In the genomic region with DNA sequence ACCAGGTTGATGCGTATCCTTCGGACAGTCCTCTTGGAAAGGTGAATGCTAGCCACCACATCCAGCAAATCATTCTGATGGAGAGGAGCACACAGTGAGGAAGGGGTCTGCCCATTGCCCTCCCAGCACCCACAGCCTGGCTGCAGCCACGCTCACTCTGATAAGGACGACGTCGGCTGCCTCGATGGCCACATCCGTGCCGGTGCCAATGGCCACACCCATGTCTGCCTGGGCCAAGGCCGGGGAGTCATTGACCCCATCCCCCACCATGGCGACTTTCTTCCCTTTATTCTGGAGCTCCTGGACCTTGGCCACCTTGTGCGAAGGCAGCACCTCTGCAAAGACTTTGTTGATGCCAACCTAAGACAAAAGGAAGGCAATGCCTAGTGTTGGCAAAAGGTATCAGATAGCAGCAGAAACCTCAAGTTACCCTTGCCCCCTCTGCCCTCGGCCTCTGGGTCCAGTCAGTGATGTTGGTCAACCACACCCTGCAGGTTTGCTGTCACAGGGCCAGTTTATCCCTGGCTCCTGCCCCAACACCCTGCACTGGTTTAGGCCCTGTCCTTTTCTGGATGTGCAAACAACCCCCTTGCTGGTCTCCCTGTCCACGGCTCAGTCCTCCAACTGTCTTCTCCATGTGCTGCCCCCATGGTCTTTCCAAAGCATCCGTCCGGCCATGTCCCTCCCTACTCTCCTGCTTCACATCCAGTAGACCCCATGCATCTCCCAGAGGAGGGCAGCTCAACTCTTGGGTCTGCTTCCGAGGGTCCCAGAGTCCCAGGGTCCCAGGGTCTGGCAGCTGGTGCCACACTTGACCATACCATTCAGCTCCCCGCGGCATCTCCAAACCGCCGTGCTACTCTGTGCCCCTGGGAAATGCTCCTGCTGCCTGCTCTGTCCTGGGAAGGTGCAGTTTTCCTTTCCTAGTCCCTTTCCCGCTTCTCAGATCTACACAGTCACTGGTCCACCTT, we compare ENCODE assay signal across 20 cellular contexts.
DNase-seq lines count a peak whose midpoint lies in the region; ATAC-seq, FAIRE-seq and TF ChIP-seq lines count a peak whose summit lies in the region.
"Had no signal": no experiment of that assay in that cellular context is flagged by ENCODE, and none has a peak within 500 bp of the region (broad histone marks: within the 10 kb centered on the region; RNA-seq: fewer than 3 reads in every experiment).

No MANE protein-coding gene starts in this region.

- BruUV-seq in HepG2 (replicated peaks; lab: Mats Ljungman, UMichigan): no TSS peak

- FAIRE-seq in HepG2 (lab: Jason Lieb, UNC): no peak
- FAIRE-seq: G401.6, GM12891, GM19239, HTR-8/SVneo had no signal

- H3K4me3 Mint-ChIP-seq in endodermal cell: no peak overlapping the region
- H3K4me3 Mint-ChIP-seq: B cell; CD8-positive, alpha-beta memory T cell; H9; IgD-negative memory B cell had no signal

- no peak for TF ChIP-seq RAD21 in liver (IDR thresholded peaks at IDR 0.05)
- no peak for TF ChIP-seq RAD21 in HepG2 (CRISPR knock-in tag; IDR thresholded peaks at IDR 0.05)

- no peak overlapping the region for H3K4me3 ChIP-seq in liver (ENCODE audit: low read depth in 1 of 3, low read length in 3 of 3)
- H3K4me3 ChIP-seq in HepG2 (replicated peaks in 1 of 3; ENCODE audit: insufficient read depth in 1 of 3, low read depth in 2 of 3, low read length in 3 of 3): no peak overlapping the region
- no peak overlapping the region for H3K4me3 ChIP-seq in endodermal cell (ENCODE audit: low read length)
- H3K4me3 ChIP-seq in right lobe of liver: no peak overlapping the region
- H3K4me3 ChIP-seq: BLaER1 treated with 17β-estradiol and CSF1 and Interleukin-3, amounts not matched to agents 10 nM and 100 nM had no signal

- H2AFZ ChIP-seq in HepG2 (ENCODE audit: low read length): no peak overlapping the region

- 73% methylated on average over 22 of the region's 22 CpGs for WGBS in liver
- WGBS in HepG2 (ENCODE audit: low lambda C conversion rate): 96% methylated on average over 19 of the region's 22 CpGs
- WGBS in endodermal cell (ENCODE audit: insufficient coverage in 1 of 2, insufficient read length in 1 of 2), 2 experiments: 93 to 97% methylated on average over 12 to 22 of the region's 22 CpGs
- 71% methylated on average over 8 of the region's 22 CpGs for WGBS in right lobe of liver (ENCODE audit: insufficient coverage, low coverage, low lambda C conversion rate, missing lambda C conversion rate)

- DNase-seq in HepG2 (ENCODE audit: low spot score) (no peak), endodermal cell (peak; percentile 22), right lobe of liver (peak in 2 of 3 donors; percentile 31 to 72), amniotic stem cell (lab: John Stamatoyannopoulos, UW) (no peak), DMS53 (lab: John Stamatoyannopoulos, UW) (no peak), NCI-H226 (no peak)
- DNase-seq: CD8-positive, alpha-beta memory T cell; COR-L47; DMS 273 treated with DMSO at 0.1 percent for 48 hours; GOT3; H9; KBM-7 had no signal

- POLR2A ChIA-PET in HepG2 (lab: Yijun Ruan, JAX): no interaction called here

- CTCF ChIA-PET in HepG2 (lab: Yijun Ruan, JAX; ENCODE audit: low intra/inter-chr PET ratio, low total read pairs): interaction anchor here (0.6 to 2.7 kb wide), 2 partner anchors 95 to 190 kb away, joined by 3 to 21 read pairs; a partner anchor contains a TSS

- H3K9me3 Mint-ChIP-seq in endodermal cell: no peaks in the 10 kb centered on the region
- H3K9me3 Mint-ChIP-seq: CD8-positive, alpha-beta memory T cell; H9; IgD-negative memory B cell had no signal

- ATAC-seq in HepG2 (no peak), right lobe of liver (peak; percentile 69 to 83 (median 75))

- in situ Hi-C loops in HepG2 (cut with HindIII; ENCODE audit: extremely low pct_ligation_motif_present, low pct_unique_long_range_greater_than_20kb): no loop called here

- no peak for TF ChIP-seq POLR2A in HepG2 (IDR thresholded peaks at IDR 0.05; ENCODE audit: insufficient read depth in 1 of 2, low read depth in 2 of 2, low read length in 2 of 2)
- no peak for TF ChIP-seq POLR2A in right lobe of liver (IDR thresholded peaks at IDR 0.05)

- no peaks in the 10 kb centered on the region for H3K27me3 Mint-ChIP-seq in endodermal cell (ENCODE audit: insufficient read depth)

- H3K27me3 ChIP-seq in liver (ENCODE audit: control insufficient read depth in 4 of 4, insufficient read depth in 4 of 4, low read length in 3 of 4) (no peaks in the 10 kb centered on the region), HepG2 (ENCODE audit: control insufficient read depth in 1 of 2, insufficient read depth in 2 of 2, low read length in 2 of 2) (no peaks in the 10 kb centered on the region), endodermal cell (ENCODE audit: control insufficient read depth, insufficient read depth, low read length, poor library complexity, severe bottlenecking) (no peaks in the 10 kb centered on the region), right lobe of liver (no peaks in the 10 kb centered on the region)
- H3K27me3 ChIP-seq: BLaER1 treated with 17β-estradiol and CSF1 and Interleukin-3, amounts not matched to agents 10 nM and 100 nM had no signal

- H3K9ac ChIP-seq in liver (ENCODE audit: low read depth in 1 of 2, low read length in 2 of 2) (no peak overlapping the region), HepG2 (ENCODE audit: insufficient read depth, low read depth, low read length) (no peak overlapping the region), endodermal cell (ENCODE audit: extremely low read depth, low read length, poor library complexity, severe bottlenecking) (no peak overlapping the region)
- H3K9ac ChIP-seq: BLaER1 treated with 17β-estradiol and CSF1 and Interleukin-3, amounts not matched to agents 10 nM and 100 nM had no signal

- H3K27ac ChIP-seq in liver (ENCODE audit: low read depth in 1 of 2, low read length in 2 of 2): no peak overlapping the region
- H3K27ac ChIP-seq in HepG2 (ENCODE audit: extremely low read length, insufficient read depth, low read length): no peak overlapping the region
- no peak overlapping the region for H3K27ac ChIP-seq in endodermal cell (ENCODE audit: low read depth, low read length)
- H3K27ac ChIP-seq in right lobe of liver: no peak overlapping the region
- H3K27ac ChIP-seq: BLaER1 treated with 17β-estradiol and CSF1 and Interleukin-3, amounts not matched to agents 10 nM and 100 nM had no signal

- H3K79me2 ChIP-seq in HepG2 (ENCODE audit: insufficient read depth, low read length): no peaks in the 10 kb centered on the region

- no peaks in the 10 kb centered on the region for H4K20me1 ChIP-seq in HepG2 (ENCODE audit: insufficient read depth, low read length)

- no peaks in the 10 kb centered on the region for H3K9me3 ChIP-seq in liver (ENCODE audit: control insufficient read depth in 4 of 4, low read length in 3 of 4)
- H3K9me3 ChIP-seq in HepG2 (ENCODE audit: low read length): no peaks in the 10 kb centered on the region
- H3K9me3 ChIP-seq in endodermal cell (ENCODE audit: control insufficient read depth, low read length): no peaks in the 10 kb centered on the region
- no peaks in the 10 kb centered on the region for H3K9me3 ChIP-seq in right lobe of liver
- H3K9me3 ChIP-seq: BLaER1 treated with 17β-estradiol and CSF1 and Interleukin-3, amounts not matched to agents 10 nM and 100 nM had no signal

- H3K4me1 Mint-ChIP-seq in endodermal cell: peaks cover 19% of the 10 kb centered on the region

- TF ChIP-seq EP300 in HepG2 (IDR thresholded peaks at IDR 0.05; ENCODE audit: low read depth in 2 of 2, low read length in 2 of 2) (no peak), HepG2 (CRISPR knock-in tag; IDR thresholded peaks at IDR 0.05; ENCODE audit: borderline replicate concordance) (no peak)

- intact Hi-C loops in HepG2 (cut with micrococcal nuclease; ENCODE audit: unreplicated experiment): no loop called here
- intact Hi-C loops in right lobe of liver (cut with DNase I): no loop called here

- H3K36me3 ChIP-seq in liver (ENCODE audit: control insufficient read depth in 4 of 4, insufficient read depth in 3 of 4, low read depth in 1 of 4, low read length in 3 of 4) (peaks cover 12 to 49% (median 24%) of the 10 kb centered on the region in 4 donors), HepG2 (replicated peaks in 1 of 2; ENCODE audit: control insufficient read depth in 1 of 2, insufficient read depth in 2 of 2, low read length in 2 of 2) (peaks cover 41 to 91% of the 10 kb centered on the region in 2 experiments; a peak in 4 of 5 replicates), endodermal cell (ENCODE audit: control insufficient read depth, insufficient read depth, low read length) (peaks cover 2% of the 10 kb centered on the region), right lobe of liver (peaks cover 0 to 51% (median 6%) of the 10 kb centered on the region in 4 donors)
- H3K36me3 ChIP-seq: BLaER1 treated with 17β-estradiol and CSF1 and Interleukin-3, amounts not matched to agents 10 nM and 100 nM had no signal

- TF ChIP-seq CTCF in liver (IDR thresholded peaks at IDR 0.05; ENCODE audit: low read depth, low read length, missing input control) (no peak), HepG2 (CRISPR knock-in tag; IDR thresholded peaks at IDR 0.05) (no peak), endodermal cell (conservative IDR thresholded peaks at IDR 0.05) (no peak), right lobe of liver (IDR thresholded peaks at IDR 0.05) (no peak)

- no peak overlapping the region for H3K4me2 ChIP-seq in HepG2 (ENCODE audit: low read depth, low read length)
- H3K4me2 ChIP-seq: BLaER1 treated with 17β-estradiol and CSF1 and Interleukin-3, amounts not matched to agents 10 nM and 100 nM had no signal

- H3K27ac Mint-ChIP-seq in endodermal cell: no peak overlapping the region
- H3K27ac Mint-ChIP-seq: B cell; CD8-positive, alpha-beta memory T cell; H9; IgD-negative memory B cell had no signal

- peaks cover 0 to 6% (median 0%) of the 10 kb centered on the region in 4 donors for H3K4me1 ChIP-seq in liver (ENCODE audit: control insufficient read depth in 4 of 4, insufficient read depth in 4 of 4, low read length in 3 of 4)
- H3K4me1 ChIP-seq in HepG2 (ENCODE audit: insufficient read depth, low read length): no peaks in the 10 kb centered on the region
- peaks cover 7% of the 10 kb centered on the region for H3K4me1 ChIP-seq in endodermal cell (ENCODE audit: control insufficient read depth, insufficient read depth, low read length)
- peaks cover 0 to 3% (median 0%) of the 10 kb centered on the region in 4 donors for H3K4me1 ChIP-seq in right lobe of liver
- H3K4me1 ChIP-seq: BLaER1 treated with 17β-estradiol and CSF1 and Interleukin-3, amounts not matched to agents 10 nM and 100 nM had no signal

- peaks cover 9% of the 10 kb centered on the region for H3K36me3 Mint-ChIP-seq in endodermal cell (ENCODE audit: low read depth)
- H3K36me3 Mint-ChIP-seq: CD8-positive, alpha-beta memory T cell; IgD-negative memory B cell had no signal

TF ChIP-seq in liver, 16 proteins besides CTCF, POLR2A, EP300 and RAD21 (continues in another document):
- peak; percentile 72 to 85 for TF ChIP-seq RXRA (IDR thresholded peaks at IDR 0.05)
- TF ChIP-seq FOXA1 (IDR thresholded peaks at IDR 0.05): no peak
- peak; percentile 57 to 84 for TF ChIP-seq HNF4A (conservative IDR thresholded peaks at IDR 0.05)
- no peak for TF ChIP-seq JUND (IDR thresholded peaks at IDR 0.05)

TF ChIP-seq in HepG2, 621 proteins besides CTCF, POLR2A, EP300 and RAD21 (continues in another document):
- TF ChIP-seq ONECUT2 (CRISPR knock-in tag; IDR thresholded peaks at IDR 0.05) (no peak), NFYC (CRISPR knock-in tag; IDR thresholded peaks at IDR 0.05) (no peak), ZNF589 (CRISPR knock-in tag; conservative IDR thresholded peaks at IDR 0.05) (no peak)

Comparison
In these comparisons a context has a peak if more than half of its experiments do, and no peak if none do; other contexts are left out.
1. DNase-seq: peak in endodermal cell (single experiment) and right lobe of liver (2 of 3); none in HepG2 (single experiment), amniotic stem cell (single experiment), DMS53 (single experiment) and NCI-H226 (single experiment).